In genomic region chr1:201126832-201127754, GRCh38 we compare ENCODE assay signal across 10 cellular contexts. TPM values are rescaled to one million over a fixed set of nuclear protein-coding genes. Genes with fewer than 3 reads are reported as not detected.
DNase-seq lines count a peak whose midpoint lies in the region; ATAC-seq lines count a peak whose summit lies in the region.
"Had no signal": no experiment of that assay in that cellular context is flagged by ENCODE, and none has a peak within 500 bp of the region (broad histone marks: within the 10 kb centered on the region; RNA-seq: fewer than 3 reads in every experiment).

ASCL5 (minus strand) TSS chr1:201127184; CDS start chr1:201115372, 11,812 bp downstream.

- no peak within 1 kb of the TSS for H3K27ac Mint-ChIP-seq in activated T-cell treated with anti-CD3 and anti-CD28 coated beads, Interleukin-2, amount 50 U/mL, for 72 hours

- no peak within 1 kb of the TSS for H3K4me3 Mint-ChIP-seq in activated T-cell treated with anti-CD3 and anti-CD28 coated beads, Interleukin-2, amount 50 U/mL, for 72 hours

- ATAC-seq in activated T-cell treated with anti-CD3 and anti-CD28 coated beads, Interleukin-2, amount 50 U/mL, for 72 hours (replicated peaks in 1 of 2), result no peak

- no peaks in the 10 kb centered on the region for H3K4me1 Mint-ChIP-seq in activated T-cell treated with anti-CD3 and anti-CD28 coated beads, Interleukin-2, amount 50 U/mL, for 72 hours (ENCODE audit: low read depth)

- DNase-seq in ACHN (peak; percentile 9), HT1080 (ENCODE audit: low read depth) (peak; percentile 60), SHP77 (lab: John Stamatoyannopoulos, UW) (peak; percentile 54 to 77), iPS-NIHi7 (ENCODE audit: extremely low spot score) (peak; percentile 83), SKM-1 treated with dmso at 0.1 percent for 144 hours (lab: John Stamatoyannopoulos, UW; ENCODE audit: unreplicated experiment) (no peak), CD1c-positive myeloid dendritic cell (ENCODE audit: extremely low spot score) (no peak)
- DNase-seq in NK-92 treated with Interleukin-12 subunit alpha and Interleukin-12 subunit beta, amount 100 ng/mL, for 24 hours (lab: John Stamatoyannopoulos, UW), result no peak
- DNase-seq in activated T-cell treated with anti-CD3 and anti-CD28 coated beads, Interleukin-2, amount 50 U/mL, for 72 hours, result no peak
- DNase-seq: BE2C had no signal

- in situ Hi-C loops in ACHN (cut with HindIII; ENCODE audit: low pct_ligation_motif_present, low pct_unique_long_range_greater_than_20kb, low sequenced_read_pairs), result no loop called here

- H3K9me3 Mint-ChIP-seq in activated T-cell treated with anti-CD3 and anti-CD28 coated beads, Interleukin-2, amount 50 U/mL, for 72 hours, result no peaks in the 10 kb centered on the region

- H3K27me3 Mint-ChIP-seq in activated T-cell treated with anti-CD3 and anti-CD28 coated beads, Interleukin-2, amount 50 U/mL, for 72 hours (ENCODE audit: low read depth), result peaks cover 8% of the 10 kb centered on the region

- H3K36me3 Mint-ChIP-seq in activated T-cell treated with anti-CD3 and anti-CD28 coated beads, Interleukin-2, amount 50 U/mL, for 72 hours (ENCODE audit: insufficient read depth in 2 of 2), result no peaks in the 10 kb centered on the region

RNA-seq across cellular contexts. Expression of gene ASCL5, which starts in this region (rescaled TPM):
- total RNA-seq in HT1080 (2014; rRNA removed; shearing (Covaris generic)), result not detected in 2 replicates
- not detected in 2 replicates for polyA plus RNA-seq in HT1080 (2015; cell fraction: cytosol; rRNA removed)
- polyA plus RNA-seq in HT1080 (2015; cell fraction: nucleus; rRNA removed), result not detected in 2 replicates
- under 1 TPM; 0.16 to 0.22 TPM for total RNA-seq in activated T-cell treated with anti-CD3 and anti-CD28 coated beads, Interleukin-2, amount 50 U/mL, for 72 hours
- total RNA-seq: dermis microvascular lymphatic vessel endothelial cell had no signal

Comparison
In these comparisons a context has a peak if more than half of its experiments do, and no peak if none do; other contexts are left out.
1. Peak in DNase-seq in HT1080; RNA of the gene not detected or under 1 TPM.
2. DNase-seq: peak in ACHN (single experiment), SHP77 (2 of 2) and iPS-NIHi7 (single experiment); none in SKM-1 treated with dmso at 0.1 percent for 144 hours (single experiment), NK-92 treated with Interleukin-12 subunit alpha and Interleukin-12 subunit beta, amount 100 ng/mL, for 24 hours (single experiment), CD1c-positive myeloid dendritic cell (single experiment) and activated T-cell treated with anti-CD3 and anti-CD28 coated beads, Interleukin-2, amount 50 U/mL, for 72 hours (0 of 2).